ENCODE assay signal across 12 cellular contexts in the genomic region with DNA sequence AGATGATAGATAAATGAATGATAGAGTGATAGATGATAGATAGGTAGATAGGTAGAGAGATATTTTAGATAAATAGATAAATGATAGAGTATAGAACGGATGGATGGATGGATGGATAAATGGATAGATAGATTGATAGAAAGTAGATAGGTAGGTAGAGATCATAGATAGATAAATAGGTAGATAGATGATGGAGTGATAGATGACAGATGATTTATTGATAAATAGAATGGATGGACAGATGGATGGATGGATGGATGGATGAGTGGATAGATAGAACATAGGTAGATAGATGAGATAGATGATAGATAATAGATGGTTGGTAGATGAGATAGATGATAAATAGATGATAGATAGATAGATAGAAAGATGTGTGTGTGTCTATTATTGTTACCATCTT. TPM values are rescaled to one million over a fixed set of nuclear protein-coding genes. Genes with fewer than 3 reads are reported as not detected.
"Had no signal": no experiment of that assay in that cellular context is flagged by ENCODE, and none has a peak within 500 bp of the region (broad histone marks: within the 10 kb centered on the region; RNA-seq: fewer than 3 reads in every experiment).

No MANE protein-coding gene starts in this region.

- DNase-seq: GM23248, GOT3, H9, HCEC 1CT, HFFc6, Kasumi-1, KG1 had no signal

- ATAC-seq: HepG2 had no signal

- H2AFZ ChIP-seq: GM23248 had no signal

- FAIRE-seq: H54, HepG2 had no signal

- H3K9ac ChIP-seq: GM23248 had no signal

- H3K27ac ChIP-seq: GM23248, HL-60 had no signal

- H3K4me3 ChIP-seq: GM23248 had no signal

RNA-seq across cellular contexts. Expression of gene GYG2, which starts 50.9 kb away (rescaled TPM):
- total RNA-seq: HT1080 had no signal
- polyA plus RNA-seq: IgD-negative memory B cell had no signal
